In genomic region chr1:224784606-224785328, GRCh38 we compare ENCODE assay signal across 14 cellular contexts.
A peak's percentile ranks its signal among the peaks of the same experiment; 100 is the strongest.
DNase-seq lines count a peak whose midpoint lies in the region; ATAC-seq and TF ChIP-seq lines count a peak whose summit lies in the region.
"Had no signal": no experiment of that assay in that cellular context is flagged by ENCODE, and none has a peak within 500 bp of the region (broad histone marks: within the 10 kb centered on the region; RNA-seq: fewer than 3 reads in every experiment).

No MANE protein-coding gene starts in this region.

- H3K9me3 ChIP-seq in WERI-Rb-1 (ENCODE audit: severe bottlenecking), result no peaks in the 10 kb centered on the region

- TF ChIP-seq CTCF in AG10803 (conservative IDR thresholded peaks at IDR 0.05; ENCODE audit: low read length), result 0 out of 2 replicates have a peak, but pooled peaks have one; percentile 2
- TF ChIP-seq CTCF in HL-60 (IDR thresholded peaks at IDR 0.05; ENCODE audit: insufficient read depth, low read length), result no peak
- no peak for TF ChIP-seq CTCF in VCaP (conservative IDR thresholded peaks at IDR 0.05)
- no peak for TF ChIP-seq CTCF in WERI-Rb-1 (IDR thresholded peaks at IDR 0.05; ENCODE audit: low read depth, low read length)

- H3K27ac Mint-ChIP-seq in activated CD4-positive, alpha-beta memory T cell treated with anti-CD3 and anti-CD28 coated beads, Interleukin-2, amount 10 ng/mL, durations not matched to agents 7 days and 5 days, result no peak overlapping the region
- H3K27ac Mint-ChIP-seq: stimulated activated effector memory CD8-positive, alpha-beta T cell treated with anti-CD3 and anti-CD28 coated beads, Interleukin-12 subunit alpha, Interleukin-12 subunit beta, amount 100 ng/mL, for 72 hours had no signal

- DNase-seq in AG10803 (ENCODE audit: low read depth) (peak; percentile 72), HL-60 (ENCODE audit: low read depth in 1 of 2, low spot score in 1 of 2) (peak in 1 of 2 experiments; percentile 25), hepatic stellate cell (ENCODE audit: low spot score) (peak; percentile 56), WERI-Rb-1 (no peak), Ammon's horn (ENCODE audit: low spot score) (no peak)
- DNase-seq in activated CD4-positive, alpha-beta memory T cell treated with anti-CD3 and anti-CD28 coated beads, Interleukin-2, amount 10 ng/mL, durations not matched to agents 7 days and 5 days, result no peak
- DNase-seq: effector CD4-positive, alpha-beta T cell; hypothalamus; OCI-M1; posterior cingulate gyrus; stimulated activated CD4-positive, alpha-beta T cell treated with anti-CD3 and anti-CD28 coated beads, Interleukin-2, amount 100 ng/mL, for 24 hours had no signal

- no peaks in the 10 kb centered on the region for H3K36me3 ChIP-seq in WERI-Rb-1

- H3K27me3 Mint-ChIP-seq in activated CD4-positive, alpha-beta memory T cell treated with anti-CD3 and anti-CD28 coated beads, Interleukin-2, amount 10 ng/mL, durations not matched to agents 7 days and 5 days, result no peaks in the 10 kb centered on the region

- H3K27me3 ChIP-seq in HL-60 (ENCODE audit: insufficient read depth, poor library complexity, severe bottlenecking) (no peaks in the 10 kb centered on the region), WERI-Rb-1 (ENCODE audit: insufficient read depth, low read depth, severe bottlenecking) (no peaks in the 10 kb centered on the region)

- peak overlapping the region; percentile 48 for H3K27ac ChIP-seq in HL-60 (replicated peaks)
- H3K27ac ChIP-seq in VCaP, result peak overlapping the region; percentile 85
- no peak overlapping the region for H3K27ac ChIP-seq in WERI-Rb-1

- H3K4me1 Mint-ChIP-seq in activated CD4-positive, alpha-beta memory T cell treated with anti-CD3 and anti-CD28 coated beads, Interleukin-2, amount 10 ng/mL, durations not matched to agents 7 days and 5 days, result peaks cover 12% of the 10 kb centered on the region

- CTCF ChIA-PET in activated CD4-positive, alpha-beta memory T cell treated with anti-CD3 and anti-CD28 coated beads, Interleukin-2, amount 10 ng/mL, durations not matched to agents 7 days and 5 days (lab: Charles Lee), result no interaction called here

- H3K9me3 Mint-ChIP-seq in activated CD4-positive, alpha-beta memory T cell treated with anti-CD3 and anti-CD28 coated beads, Interleukin-2, amount 10 ng/mL, durations not matched to agents 7 days and 5 days, result no peaks in the 10 kb centered on the region

- ATAC-seq in HG03457 (IDR thresholded peaks at IDR 0.05; ENCODE audit: unreplicated experiment), result no peak
- ATAC-seq: stimulated activated effector memory CD8-positive, alpha-beta T cell treated with anti-CD3 and anti-CD28 coated beads, Interleukin-12 subunit alpha, Interleukin-12 subunit beta, amount 100 ng/mL, for 72 hours had no signal

- H3K4me3 Mint-ChIP-seq in activated CD4-positive, alpha-beta memory T cell treated with anti-CD3 and anti-CD28 coated beads, Interleukin-2, amount 10 ng/mL, durations not matched to agents 7 days and 5 days, result no peak overlapping the region
- H3K4me3 Mint-ChIP-seq: stimulated activated effector memory CD8-positive, alpha-beta T cell treated with anti-CD3 and anti-CD28 coated beads, Interleukin-12 subunit alpha, Interleukin-12 subunit beta, amount 100 ng/mL, for 72 hours had no signal

- POLR2A ChIA-PET in activated CD4-positive, alpha-beta memory T cell treated with anti-CD3 and anti-CD28 coated beads, Interleukin-2, amount 10 ng/mL, durations not matched to agents 7 days and 5 days (lab: Charles Lee), result no interaction called here

- no peaks in the 10 kb centered on the region for H3K36me3 Mint-ChIP-seq in activated CD4-positive, alpha-beta memory T cell treated with anti-CD3 and anti-CD28 coated beads, Interleukin-2, amount 10 ng/mL, durations not matched to agents 7 days and 5 days (ENCODE audit: low read depth)
- H3K36me3 Mint-ChIP-seq: stimulated activated effector memory CD8-positive, alpha-beta T cell treated with anti-CD3 and anti-CD28 coated beads, Interleukin-12 subunit alpha, Interleukin-12 subunit beta, amount 100 ng/mL, for 72 hours had no signal

- H3K4me3 ChIP-seq in AG10803 (ENCODE audit: low read length) (no peak overlapping the region), HL-60 (replicated peaks; ENCODE audit: insufficient read depth, low read length) (no peak overlapping the region), WERI-Rb-1 (ENCODE audit: low read depth, low read length) (no peak overlapping the region)

Comparison
In these comparisons a context has a peak if more than half of its experiments do, and no peak if none do; other contexts are left out.
1. DNase-seq: peak in AG10803 (single experiment) and hepatic stellate cell (single experiment); none in activated CD4-positive, alpha-beta memory T cell treated with anti-CD3 and anti-CD28 coated beads, Interleukin-2, amount 10 ng/mL, durations not matched to agents 7 days and 5 days (single experiment), WERI-Rb-1 (single experiment) and Ammon's horn (single experiment).